24 cellular contexts compared by ENCODE assay signal in genomic region chr5:180486636-180487149, GRCh38.
"Had no signal": no experiment of that assay in that cellular context is flagged by ENCODE, and none has a peak within 500 bp of the region (broad histone marks: within the 10 kb centered on the region; RNA-seq: fewer than 3 reads in every experiment).

No MANE protein-coding gene starts in this region.

- H3K9me3 Mint-ChIP-seq: activated CD4-positive, alpha-beta T cell treated with anti-CD3 and anti-CD28 coated beads, Interleukin-2, amount 10 ng/mL, durations not matched to agents 24 days and 14 days; activated naive CD4-positive, alpha-beta T cell treated with anti-CD3 and anti-CD28 coated beads, Interleukin-2, amount 50 U/mL, for 24 hours; activated T-cell treated with anti-CD3 and anti-CD28 coated beads, Interleukin-2, amount 50 U/mL, for 72 hours; nephron; T-cell had no signal

- H3K27me3 Mint-ChIP-seq: activated CD4-positive, alpha-beta T cell treated with anti-CD3 and anti-CD28 coated beads, Interleukin-2, amount 10 ng/mL, durations not matched to agents 24 days and 14 days; activated naive CD4-positive, alpha-beta T cell treated with anti-CD3 and anti-CD28 coated beads, Interleukin-2, amount 50 U/mL, for 24 hours; T-cell had no signal

- H3K4me3 ChIP-seq: ascending aorta, esophagus squamous epithelium, lung, tibial nerve, vagina had no signal

- DNase-seq: activated CD4-positive, alpha-beta T cell treated with anti-CD3 and anti-CD28 coated beads, Interleukin-2, amount 10 ng/mL, durations not matched to agents 24 days and 14 days; activated CD4-positive, CD25-positive, alpha-beta regulatory T cell; activated CD8-positive, alpha-beta memory T cell treated with anti-CD3 and anti-CD28 coated beads for 24 hours; activated gamma-delta T cell; activated T-cell treated with anti-CD3 and anti-CD28 coated beads, Interleukin-2, amount 50 U/mL, for 72 hours; cortex of kidney; effector CD4-positive, alpha-beta T cell; esophagus squamous epithelium; foreskin fibroblast; glutamatergic neuron; hippocampal formation; islet precursor cell; midbrain; retina; stimulated activated CD8-positive, alpha-beta memory T cell treated with anti-CD3 and anti-CD28 coated beads, Interleukin-4, amount 100 ng/mL, for 48 hours; stimulated activated naive CD8-positive, alpha-beta T cell treated with anti-CD3 and anti-CD28 coated beads, Interleukin-15, Interleukin-2, amounts not matched to agents 100 U/mL and 50 U/mL, for 24 hours; substantia nigra; T-cell had no signal

- H3K4me1 Mint-ChIP-seq: activated CD4-positive, alpha-beta T cell treated with anti-CD3 and anti-CD28 coated beads, Interleukin-2, amount 10 ng/mL, durations not matched to agents 24 days and 14 days; activated naive CD4-positive, alpha-beta T cell treated with anti-CD3 and anti-CD28 coated beads, Interleukin-2, amount 50 U/mL, for 24 hours; nephron; T-cell had no signal

- H3K4me3 Mint-ChIP-seq: activated CD4-positive, alpha-beta T cell treated with anti-CD3 and anti-CD28 coated beads, Interleukin-2, amount 10 ng/mL, durations not matched to agents 24 days and 14 days; activated naive CD4-positive, alpha-beta T cell treated with anti-CD3 and anti-CD28 coated beads, Interleukin-2, amount 50 U/mL, for 24 hours; activated T-cell treated with anti-CD3 and anti-CD28 coated beads, Interleukin-2, amount 50 U/mL, for 72 hours; nephron; T-cell had no signal

- H3K36me3 Mint-ChIP-seq: activated naive CD4-positive, alpha-beta T cell treated with anti-CD3 and anti-CD28 coated beads, Interleukin-2, amount 50 U/mL, for 24 hours had no signal

- H3K27ac Mint-ChIP-seq: activated CD4-positive, alpha-beta T cell treated with anti-CD3 and anti-CD28 coated beads, Interleukin-2, amount 10 ng/mL, durations not matched to agents 24 days and 14 days; activated naive CD4-positive, alpha-beta T cell treated with anti-CD3 and anti-CD28 coated beads, Interleukin-2, amount 50 U/mL, for 24 hours; activated T-cell treated with anti-CD3 and anti-CD28 coated beads, Interleukin-2, amount 50 U/mL, for 72 hours; nephron; T-cell had no signal
